ENCODE assay signal across 1 cellular context in the genomic region with DNA sequence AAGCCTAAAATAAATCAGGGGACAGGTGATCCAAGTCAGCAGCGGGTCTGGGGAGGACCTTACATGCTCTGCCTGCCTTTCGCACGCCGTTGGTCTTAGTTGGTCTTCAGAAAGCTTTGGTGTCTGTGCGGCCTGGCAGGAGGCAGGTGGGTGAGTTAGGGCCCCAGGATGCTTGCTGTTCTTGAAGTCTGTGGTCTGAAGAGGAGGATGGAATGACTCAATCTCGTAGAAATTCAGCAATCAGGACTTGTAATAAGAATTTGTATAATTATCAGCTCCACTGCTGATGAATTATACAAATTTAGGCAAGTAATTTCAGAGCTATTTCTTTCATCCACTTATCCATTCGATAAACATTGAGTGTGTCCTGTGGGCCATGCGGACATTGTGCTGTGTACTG.
A peak's percentile ranks its signal among the peaks of the same experiment; 100 is the strongest.
TF ChIP-seq lines count a peak whose summit lies in the region.

No MANE protein-coding gene starts in this region.

TF ChIP-seq in GM12878, 131 proteins besides CTCF, POLR2A, EP300 and RAD21 (continued from another document):
- TF ChIP-seq, protein P1, sequence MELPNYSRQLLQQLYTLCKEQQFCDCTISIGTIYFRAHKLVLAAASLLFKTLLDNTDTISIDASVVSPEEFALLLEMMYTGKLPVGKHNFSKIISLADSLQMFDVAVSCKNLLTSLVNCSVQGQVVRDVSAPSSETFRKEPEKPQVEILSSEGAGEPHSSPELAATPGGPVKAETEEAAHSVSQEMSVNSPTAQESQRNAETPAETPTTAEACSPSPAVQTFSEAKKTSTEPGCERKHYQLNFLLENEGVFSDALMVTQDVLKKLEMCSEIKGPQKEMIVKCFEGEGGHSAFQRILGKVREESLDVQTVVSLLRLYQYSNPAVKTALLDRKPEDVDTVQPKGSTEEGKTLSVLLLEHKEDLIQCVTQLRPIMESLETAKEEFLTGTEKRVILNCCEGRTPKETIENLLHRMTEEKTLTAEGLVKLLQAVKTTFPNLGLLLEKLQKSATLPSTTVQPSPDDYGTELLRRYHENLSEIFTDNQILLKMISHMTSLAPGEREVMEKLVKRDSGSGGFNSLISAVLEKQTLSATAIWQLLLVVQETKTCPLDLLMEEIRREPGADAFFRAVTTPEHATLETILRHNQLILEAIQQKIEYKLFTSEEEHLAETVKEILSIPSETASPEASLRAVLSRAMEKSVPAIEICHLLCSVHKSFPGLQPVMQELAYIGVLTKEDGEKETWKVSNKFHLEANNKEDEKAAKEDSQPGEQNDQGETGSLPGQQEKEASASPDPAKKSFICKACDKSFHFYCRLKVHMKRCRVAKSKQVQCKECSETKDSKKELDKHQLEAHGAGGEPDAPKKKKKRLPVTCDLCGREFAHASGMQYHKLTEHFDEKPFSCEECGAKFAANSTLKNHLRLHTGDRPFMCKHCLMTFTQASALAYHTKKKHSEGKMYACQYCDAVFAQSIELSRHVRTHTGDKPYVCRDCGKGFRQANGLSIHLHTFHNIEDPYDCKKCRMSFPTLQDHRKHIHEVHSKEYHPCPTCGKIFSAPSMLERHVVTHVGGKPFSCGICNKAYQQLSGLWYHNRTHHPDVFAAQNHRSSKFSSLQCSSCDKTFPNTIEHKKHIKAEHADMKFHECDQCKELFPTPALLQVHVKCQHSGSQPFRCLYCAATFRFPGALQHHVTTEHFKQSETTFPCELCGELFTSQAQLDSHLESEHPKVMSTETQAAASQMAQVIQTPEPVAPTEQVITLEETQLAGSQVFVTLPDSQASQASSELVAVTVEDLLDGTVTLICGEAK (IDR thresholded peaks at IDR 0.05; ENCODE audit: borderline replicate concordance), result no peak
- TF ChIP-seq BCL11A (IDR thresholded peaks at IDR 0.05; ENCODE audit: low read depth, low read length), result 0 out of 2 replicates have a peak, but pooled peaks have one; percentile 5
- no peak for TF ChIP-seq SP1 (IDR thresholded peaks at IDR 0.05; ENCODE audit: low read depth, low read length)
- TF ChIP-seq, protein P2, sequence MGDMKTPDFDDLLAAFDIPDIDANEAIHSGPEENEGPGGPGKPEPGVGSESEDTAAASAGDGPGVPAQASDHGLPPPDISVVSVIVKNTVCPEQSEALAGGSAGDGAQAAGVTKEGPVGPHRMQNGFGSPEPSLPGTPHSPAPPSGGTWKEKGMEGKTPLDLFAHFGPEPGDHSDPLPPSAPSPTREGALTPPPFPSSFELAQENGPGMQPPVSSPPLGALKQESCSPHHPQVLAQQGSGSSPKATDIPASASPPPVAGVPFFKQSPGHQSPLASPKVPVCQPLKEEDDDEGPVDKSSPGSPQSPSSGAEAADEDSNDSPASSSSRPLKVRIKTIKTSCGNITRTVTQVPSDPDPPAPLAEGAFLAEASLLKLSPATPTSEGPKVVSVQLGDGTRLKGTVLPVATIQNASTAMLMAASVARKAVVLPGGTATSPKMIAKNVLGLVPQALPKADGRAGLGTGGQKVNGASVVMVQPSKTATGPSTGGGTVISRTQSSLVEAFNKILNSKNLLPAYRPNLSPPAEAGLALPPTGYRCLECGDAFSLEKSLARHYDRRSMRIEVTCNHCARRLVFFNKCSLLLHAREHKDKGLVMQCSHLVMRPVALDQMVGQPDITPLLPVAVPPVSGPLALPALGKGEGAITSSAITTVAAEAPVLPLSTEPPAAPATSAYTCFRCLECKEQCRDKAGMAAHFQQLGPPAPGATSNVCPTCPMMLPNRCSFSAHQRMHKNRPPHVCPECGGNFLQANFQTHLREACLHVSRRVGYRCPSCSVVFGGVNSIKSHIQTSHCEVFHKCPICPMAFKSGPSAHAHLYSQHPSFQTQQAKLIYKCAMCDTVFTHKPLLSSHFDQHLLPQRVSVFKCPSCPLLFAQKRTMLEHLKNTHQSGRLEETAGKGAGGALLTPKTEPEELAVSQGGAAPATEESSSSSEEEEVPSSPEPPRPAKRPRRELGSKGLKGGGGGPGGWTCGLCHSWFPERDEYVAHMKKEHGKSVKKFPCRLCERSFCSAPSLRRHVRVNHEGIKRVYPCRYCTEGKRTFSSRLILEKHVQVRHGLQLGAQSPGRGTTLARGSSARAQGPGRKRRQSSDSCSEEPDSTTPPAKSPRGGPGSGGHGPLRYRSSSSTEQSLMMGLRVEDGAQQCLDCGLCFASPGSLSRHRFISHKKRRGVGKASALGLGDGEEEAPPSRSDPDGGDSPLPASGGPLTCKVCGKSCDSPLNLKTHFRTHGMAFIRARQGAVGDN (IDR thresholded peaks at IDR 0.05), result peak; percentile 38; the same call in 1 of the 2 replicates
- TF ChIP-seq ZNF274 (IDR thresholded peaks at IDR 0.05; ENCODE audit: insufficient read depth, insufficient read length), result no peak
